ENCODE assay signal across 8 cellular contexts in genomic region chr3:56753206-56753605, GRCh38. TPM values are rescaled to one million over a fixed set of nuclear protein-coding genes. Genes with fewer than 3 reads are reported as not detected.
DNase-seq lines count a peak whose midpoint lies in the region; ATAC-seq and TF ChIP-seq lines count a peak whose summit lies in the region.

No MANE protein-coding gene starts in this region.

- H3K27ac ChIP-seq in mammary epithelial cell (ENCODE audit: insufficient read depth, low read depth, low read length), result no peak overlapping the region

- dilution Hi-C loops in mammary epithelial cell (cut with HindIII; ENCODE audit: low sequenced_read_pairs), result no loop called here

- H3K4me1 ChIP-seq in mammary epithelial cell (ENCODE audit: insufficient read depth, low read length), result peaks cover 7% of the 10 kb centered on the region

- no peak overlapping the region for H3K4me3 ChIP-seq in mammary epithelial cell (replicated peaks in 1 of 3; ENCODE audit: insufficient read depth in 1 of 3, low read depth in 2 of 3, low read length in 3 of 3)

- no peak for TF ChIP-seq CTCF in mammary epithelial cell (conservative IDR thresholded peaks at IDR 0.05 in 1 of 2, IDR thresholded peaks at IDR 0.05 in 1 of 2; ENCODE audit: extremely low read depth in 1 of 2, insufficient read depth in 1 of 2, low read depth in 1 of 2, low read length in 2 of 2)

- peaks cover 19% of the 10 kb centered on the region for H3K36me3 ChIP-seq in mammary epithelial cell (ENCODE audit: insufficient read depth, low read length)

- ATAC-seq in GM19395 (IDR thresholded peaks at IDR 0.05; ENCODE audit: unreplicated experiment) (peak; percentile 85), HG03442 (IDR thresholded peaks at IDR 0.05; ENCODE audit: unreplicated experiment) (peak; percentile 96), HG02970 (IDR thresholded peaks at IDR 0.05; ENCODE audit: low FRiP score, unreplicated experiment) (no peak)

- CTCF ChIA-PET in mammary epithelial cell (lab: Charles Lee; ENCODE audit: low non-redundant PET), result no interaction called here

- intact Hi-C loops in mammary epithelial cell (cut with micrococcal nuclease), result loop anchor here (5.0 kb wide), 1 partner anchor 51 kb away; no protein-coding TSS in a partner anchor

- H3K79me2 ChIP-seq in mammary epithelial cell (ENCODE audit: insufficient read depth, low read length), result peaks cover 30% of the 10 kb centered on the region

- no peaks in the 10 kb centered on the region for H3K9me3 ChIP-seq in mammary epithelial cell (replicated peaks; ENCODE audit: insufficient read depth, low read length)

- H2AFZ ChIP-seq in mammary epithelial cell (ENCODE audit: low read depth, low read length), result no peak overlapping the region

- no peak overlapping the region for H3K4me2 ChIP-seq in mammary epithelial cell (ENCODE audit: insufficient read depth, low read depth, low read length)

- no peaks in the 10 kb centered on the region for H4K20me1 ChIP-seq in mammary epithelial cell (ENCODE audit: insufficient read depth, low read length)

- no TSS peak for BruUV-seq in mammary epithelial cell (replicated peaks; lab: Mats Ljungman, UMichigan)

- no peaks in the 10 kb centered on the region for H3K27me3 ChIP-seq in mammary epithelial cell (ENCODE audit: insufficient read depth, low read length)

- WGBS in mammary epithelial cell (ENCODE audit: low coverage, missing lambda C conversion rate), result 81% methylated on average over 3 of the region's 3 CpGs

- in situ Hi-C loops in mammary epithelial cell (cut with MboI; ENCODE audit: low sequenced_read_pairs in 2 of 2), result no loop called here

- H3K9ac ChIP-seq in mammary epithelial cell (ENCODE audit: insufficient read depth, low read length), result no peak overlapping the region

- DNase-seq in CD1c-positive myeloid dendritic cell (ENCODE audit: extremely low spot score) (peak; percentile 75), mammary epithelial cell (peak; percentile 40), LoVo (ENCODE audit: low spot score) (no peak), NCI-H187 treated with DMSO at 0.1 percent for 48 hours (lab: John Stamatoyannopoulos, UW) (no peak), NCI-H2196 (lab: John Stamatoyannopoulos, UW; ENCODE audit: unreplicated experiment) (no peak)

RNA-seq across cellular contexts. Expression of gene ARHGEF3, which starts 48.5 kb away (rescaled TPM):
- 10 to 100 TPM; 17.5 to 43.7 TPM for total RNA-seq in mammary epithelial cell
- polyA plus RNA-seq in mammary epithelial cell, result 30.8 TPM
- 44.5 TPM for polyA minus RNA-seq in mammary epithelial cell

Comparison
In these comparisons a context has a peak if more than half of its experiments do, and no peak if none do; other contexts are left out.
1. DNase-seq: peak in CD1c-positive myeloid dendritic cell (single experiment) and mammary epithelial cell (single experiment); none in LoVo (single experiment), NCI-H187 treated with DMSO at 0.1 percent for 48 hours (single experiment) and NCI-H2196 (single experiment).